17 cellular contexts compared by ENCODE assay signal in genomic region chr2:75133621-75134020, GRCh38.
DNase-seq lines count a peak whose midpoint lies in the region; ATAC-seq and TF ChIP-seq lines count a peak whose summit lies in the region.
"Had no signal": no experiment of that assay in that cellular context is flagged by ENCODE, and none has a peak within 500 bp of the region (broad histone marks: within the 10 kb centered on the region; RNA-seq: fewer than 3 reads in every experiment).

No MANE protein-coding gene starts in this region.

- H3K4ac ChIP-seq in mesenchymal stem cell (ENCODE audit: low read depth in 1 of 2, low read length in 2 of 2) (peak overlapping the region; percentile 81 to 82), trophoblast cell (ENCODE audit: low read depth, low read length) (no peak overlapping the region)

- H3K9me3 ChIP-seq in GM23248 (ENCODE audit: low read depth) = no peaks in the 10 kb centered on the region
- H3K9me3 ChIP-seq in mesenchymal stem cell (ENCODE audit: control insufficient read depth, low read length) = no peaks in the 10 kb centered on the region
- H3K9me3 ChIP-seq in trophoblast cell (ENCODE audit: insufficient read depth, low read depth, low read length) = no peaks in the 10 kb centered on the region
- H3K9me3 ChIP-seq: BLaER1 treated with 17β-estradiol and CSF1 and Interleukin-3, amounts not matched to agents 10 nM and 100 nM had no signal

- no peaks in the 10 kb centered on the region for H3K79me1 ChIP-seq in mesenchymal stem cell (replicated peaks; ENCODE audit: low read length, poor library complexity, severe bottlenecking)
- peaks cover 2% of the 10 kb centered on the region for H3K79me1 ChIP-seq in trophoblast cell (ENCODE audit: low read length)

- no peaks in the 10 kb centered on the region for H3F3A ChIP-seq in GM23248 (ENCODE audit: insufficient read depth)

- DNase-seq in GM23248 = no peak
- peak; percentile 39 for DNase-seq in epithelial cell of esophagus (ENCODE audit: low read depth)
- DNase-seq in mesenchymal stem cell = peak; percentile 43
- DNase-seq in trophoblast cell = peak; percentile 67 to 70
- no peak for DNase-seq in Kasumi-1 (lab: John Stamatoyannopoulos, UW)
- no peak for DNase-seq in GM10266 (ENCODE audit: extremely low spot score)
- no peak for DNase-seq in middle frontal gyrus (ENCODE audit: extremely low spot score, low spot score)
- DNase-seq: 8988T; Calu3; CD8-positive, alpha-beta T cell; DMS79 treated with DMSO at 0.1 percent for 48 hours; GF-D8; H9 had no signal

- H4K91ac ChIP-seq in mesenchymal stem cell (ENCODE audit: low read length) (peak overlapping the region; percentile 43), trophoblast cell (ENCODE audit: low read depth, low read length) (no peak overlapping the region)

- H2BK120ac ChIP-seq in mesenchymal stem cell (ENCODE audit: low read depth, low read length) (peak overlapping the region; percentile 11), trophoblast cell (ENCODE audit: insufficient read depth, low read length, poor library complexity) (no peak overlapping the region)

- H2AFZ ChIP-seq in GM23248 = peak overlapping the region; percentile 51
- no peak overlapping the region for H2AFZ ChIP-seq in mesenchymal stem cell (ENCODE audit: low read depth, low read length)
- no peak overlapping the region for H2AFZ ChIP-seq in trophoblast cell (ENCODE audit: insufficient read depth, low read length, poor library complexity)

- H3K4me1 ChIP-seq in GM23248 (ENCODE audit: insufficient read depth) (peaks cover 10% of the 10 kb centered on the region; the same call in 1 of the 2 replicates), mesenchymal stem cell (ENCODE audit: control insufficient read depth, insufficient read depth, low read depth, low read length) (no peaks in the 10 kb centered on the region), trophoblast cell (ENCODE audit: control insufficient read depth in 1 of 2, insufficient read depth in 2 of 2, low read length in 2 of 2) (peaks cover 9 to 10% of the 10 kb centered on the region in 2 experiments)
- H3K4me1 ChIP-seq: BLaER1 treated with 17β-estradiol and CSF1 and Interleukin-3, amounts not matched to agents 10 nM and 100 nM had no signal

- no peaks in the 10 kb centered on the region for H3K9me2 ChIP-seq in GM23248 (ENCODE audit: insufficient read depth)

- no peak overlapping the region for H4K12ac ChIP-seq in trophoblast cell (ENCODE audit: low read depth, low read length)

- H3K27ac ChIP-seq in GM23248 (no peak overlapping the region), mesenchymal stem cell (ENCODE audit: low read length, poor library complexity, severe bottlenecking) (no peak overlapping the region), trophoblast cell (ENCODE audit: low read depth, low read length) (no peak overlapping the region)
- H3K27ac ChIP-seq: BLaER1 treated with 17β-estradiol and CSF1 and Interleukin-3, amounts not matched to agents 10 nM and 100 nM; HL-60 had no signal

- in situ Hi-C loops in GM23248 (cut with MboI) = no loop called here

- H2BK15ac ChIP-seq in mesenchymal stem cell (ENCODE audit: low read depth, poor library complexity, severe bottlenecking) = no peak overlapping the region

- H2AK5ac ChIP-seq in mesenchymal stem cell (ENCODE audit: low read length, severe bottlenecking) (no peak overlapping the region), trophoblast cell (ENCODE audit: low read length) (no peak overlapping the region)

- no peaks in the 10 kb centered on the region for H3K27me3 ChIP-seq in GM23248 (replicated peaks; ENCODE audit: insufficient read depth)
- H3K27me3 ChIP-seq in mesenchymal stem cell (ENCODE audit: control insufficient read depth in 1 of 2, insufficient read depth in 1 of 2, low read length in 2 of 2) = no peaks in the 10 kb centered on the region
- no peaks in the 10 kb centered on the region for H3K27me3 ChIP-seq in trophoblast cell (ENCODE audit: insufficient read depth, low read length)
- H3K27me3 ChIP-seq: BLaER1 treated with 17β-estradiol and CSF1 and Interleukin-3, amounts not matched to agents 10 nM and 100 nM had no signal

- WGBS in GM23248 (ENCODE audit: low coverage in 1 of 2, low lambda C conversion rate in 2 of 2, missing lambda C conversion rate in 2 of 2), 2 experiments = 86 to 87% methylated on average over 6 of the region's 6 CpGs
- WGBS in mesenchymal stem cell = 74% methylated on average over 6 of the region's 6 CpGs
- whole genome bisulfite sequencing in trophoblast cell (ENCODE audit: extremely low coverage, insufficient coverage, insufficient read length) = no CpG with 5 or more reads among the region's 6 CpGs

- H3K23ac ChIP-seq in mesenchymal stem cell (ENCODE audit: low read length in 2 of 2) = no peak overlapping the region
- H3K23ac ChIP-seq in trophoblast cell (ENCODE audit: low read length) = no peak overlapping the region

- H2BK5ac ChIP-seq in mesenchymal stem cell (ENCODE audit: low read depth, low read length, poor library complexity, severe bottlenecking) = no peak overlapping the region
- no peak overlapping the region for H2BK5ac ChIP-seq in trophoblast cell (ENCODE audit: low read depth, low read length, poor library complexity)

- ATAC-seq in HG03571 (IDR thresholded peaks at IDR 0.05; ENCODE audit: unreplicated experiment) = no peak
- ATAC-seq: CD8-positive, alpha-beta T cell; GM12878 had no signal

- H3K18ac ChIP-seq in mesenchymal stem cell (ENCODE audit: low read depth in 1 of 2, low read length in 2 of 2) = peak overlapping the region; percentile 64 to 73
- H3K18ac ChIP-seq in trophoblast cell (ENCODE audit: low read length) = no peak overlapping the region

- TF ChIP-seq CTCF in epithelial cell of esophagus (IDR thresholded peaks at IDR 0.05; ENCODE audit: insufficient read depth, low read depth, low read length, missing control alignments) (no peak), GM10266 (IDR thresholded peaks at IDR 0.05; ENCODE audit: control insufficient read depth, insufficient read depth, low read depth, missing control alignments) (no peak)

- H3K14ac ChIP-seq in mesenchymal stem cell (ENCODE audit: low read length in 2 of 2) = no peak overlapping the region
- no peak overlapping the region for H3K14ac ChIP-seq in trophoblast cell (ENCODE audit: low read length)

- H3K4me3 ChIP-seq in GM23248 (no peak overlapping the region), epithelial cell of esophagus (ENCODE audit: low read length) (no peak overlapping the region), mesenchymal stem cell (ENCODE audit: insufficient read depth in 1 of 2, low read depth in 1 of 2, low read length in 2 of 2) (peak overlapping the region in 1 of 2 experiments; percentile 23), trophoblast cell (ENCODE audit: low read depth, low read length) (no peak overlapping the region)
- H3K4me3 ChIP-seq: BLaER1 treated with 17β-estradiol and CSF1 and Interleukin-3, amounts not matched to agents 10 nM and 100 nM; GM12878 had no signal

- H3K9ac ChIP-seq in GM23248 (no peak overlapping the region), mesenchymal stem cell (ENCODE audit: low read length) (peak overlapping the region; percentile 61), trophoblast cell (ENCODE audit: low read length) (no peak overlapping the region)
- H3K9ac ChIP-seq: BLaER1 treated with 17β-estradiol and CSF1 and Interleukin-3, amounts not matched to agents 10 nM and 100 nM had no signal

- H3K36me3 ChIP-seq in GM23248 (ENCODE audit: low read depth) (no peaks in the 10 kb centered on the region), mesenchymal stem cell (ENCODE audit: control insufficient read depth in 1 of 2, insufficient read depth in 2 of 2, low read depth in 1 of 2, low read length in 2 of 2) (no peaks in the 10 kb centered on the region), trophoblast cell (ENCODE audit: control insufficient read depth in 1 of 2, insufficient read depth in 2 of 2, low read length in 2 of 2) (no peaks in the 10 kb centered on the region)
- H3K36me3 ChIP-seq: BLaER1 treated with 17β-estradiol and CSF1 and Interleukin-3, amounts not matched to agents 10 nM and 100 nM had no signal

- H4K20me1 ChIP-seq in GM23248 (ENCODE audit: insufficient read depth) = no peaks in the 10 kb centered on the region
- H4K20me1 ChIP-seq: BLaER1 treated with 17β-estradiol and CSF1 and Interleukin-3, amounts not matched to agents 10 nM and 100 nM had no signal

- H3K4me2 ChIP-seq in GM23248 (ENCODE audit: unreplicated experiment) = peak overlapping the region; percentile 60
- no peak overlapping the region for H3K4me2 ChIP-seq in mesenchymal stem cell (ENCODE audit: low read length, poor library complexity, severe bottlenecking)
- no peak overlapping the region for H3K4me2 ChIP-seq in trophoblast cell (ENCODE audit: low read length)
- H3K4me2 ChIP-seq: BLaER1 treated with 17β-estradiol and CSF1 and Interleukin-3, amounts not matched to agents 10 nM and 100 nM had no signal

- H2BK12ac ChIP-seq in mesenchymal stem cell (ENCODE audit: low read length in 2 of 2) (peak overlapping the region; percentile 82 to 93), trophoblast cell (ENCODE audit: low read length) (no peak overlapping the region)

- peak overlapping the region; percentile 59 for H4K8ac ChIP-seq in mesenchymal stem cell (ENCODE audit: low read length)
- H4K8ac ChIP-seq in trophoblast cell (ENCODE audit: low read depth, low read length) = peak overlapping the region; percentile 48

- no peaks in the 10 kb centered on the region for H3K79me2 ChIP-seq in GM23248 (ENCODE audit: insufficient read depth)
- H3K79me2 ChIP-seq in trophoblast cell (ENCODE audit: control insufficient read depth, insufficient read depth, low read length, poor library complexity) = no peaks in the 10 kb centered on the region

Comparison
In these comparisons a context has a peak if more than half of its experiments do, and no peak if none do; other contexts are left out.
1. DNase-seq: peak in epithelial cell of esophagus (single experiment), mesenchymal stem cell (single experiment) and trophoblast cell (2 of 2); none in GM23248 (single experiment), Kasumi-1 (0 of 2), GM10266 (single experiment) and middle frontal gyrus (single experiment).